In genomic region chr4:17544205-17544604, GRCh38 we compare ENCODE assay signal across 12 cellular contexts. TPM values are rescaled to one million over a fixed set of nuclear protein-coding genes. Genes with fewer than 3 reads are reported as not detected.
DNase-seq lines count a peak whose midpoint lies in the region; ATAC-seq and TF ChIP-seq lines count a peak whose summit lies in the region.
"Had no signal": no experiment of that assay in that cellular context is flagged by ENCODE, and none has a peak within 500 bp of the region (broad histone marks: within the 10 kb centered on the region; RNA-seq: fewer than 3 reads in every experiment).

No MANE protein-coding gene starts in this region.

- no peak overlapping the region for H3K23ac ChIP-seq in mesenchymal stem cell (ENCODE audit: low read length in 2 of 2)

- no peak overlapping the region for H3K4me3 ChIP-seq in mesenchymal stem cell (ENCODE audit: insufficient read depth in 1 of 2, low read depth in 1 of 2, low read length in 2 of 2)
- H3K4me3 ChIP-seq: BLaER1 had no signal

- no peaks in the 10 kb centered on the region for H3K9me3 ChIP-seq in mesenchymal stem cell (ENCODE audit: control insufficient read depth, low read length)
- H3K9me3 ChIP-seq: BLaER1 had no signal

- no peak overlapping the region for H3K4me2 ChIP-seq in mesenchymal stem cell (ENCODE audit: low read length, poor library complexity, severe bottlenecking)
- H3K4me2 ChIP-seq: BLaER1 had no signal

- H3K36me3 ChIP-seq in mesenchymal stem cell (ENCODE audit: control insufficient read depth in 1 of 2, insufficient read depth in 2 of 2, low read depth in 1 of 2, low read length in 2 of 2) = no peaks in the 10 kb centered on the region
- H3K36me3 ChIP-seq: BLaER1 had no signal

- no peak overlapping the region for H2BK120ac ChIP-seq in mesenchymal stem cell (ENCODE audit: low read depth, low read length)

- no peak overlapping the region for H4K91ac ChIP-seq in mesenchymal stem cell (ENCODE audit: low read length)

- H3K79me1 ChIP-seq in mesenchymal stem cell (replicated peaks; ENCODE audit: low read length, poor library complexity, severe bottlenecking) = no peaks in the 10 kb centered on the region

- in situ Hi-C loops in KBM-7 (cut with MboI; ENCODE audit: low pct_unique_long_range_greater_than_20kb, low sequenced_read_pairs) = loop anchor here (25.0 kb wide), 1 partner anchor 1043 kb away; no protein-coding TSS in a partner anchor

- H3K27ac ChIP-seq in VCaP = peak overlapping the region; percentile 91
- H3K27ac ChIP-seq in mesenchymal stem cell (ENCODE audit: low read length, poor library complexity, severe bottlenecking) = no peak overlapping the region
- H3K27ac ChIP-seq: BLaER1, foreskin keratinocyte had no signal

- no peaks in the 10 kb centered on the region for H3K4me1 ChIP-seq in mesenchymal stem cell (ENCODE audit: control insufficient read depth, insufficient read depth, low read depth, low read length)
- H3K4me1 ChIP-seq: BLaER1, foreskin keratinocyte had no signal

- no peak overlapping the region for H4K8ac ChIP-seq in mesenchymal stem cell (ENCODE audit: low read length)

- peaks cover 3 to 5% of the 10 kb centered on the region in 2 experiments for H3K27me3 ChIP-seq in mesenchymal stem cell (ENCODE audit: control insufficient read depth in 1 of 2, insufficient read depth in 1 of 2, low read length in 2 of 2)
- H3K27me3 ChIP-seq: BLaER1, foreskin keratinocyte had no signal

- H2BK15ac ChIP-seq in mesenchymal stem cell (ENCODE audit: low read depth, poor library complexity, severe bottlenecking) = no peak overlapping the region

- ATAC-seq in HG03520 (IDR thresholded peaks at IDR 0.05; ENCODE audit: unreplicated experiment) = no peak
- ATAC-seq: foreskin keratinocyte; natural killer cell treated with Interleukin-12 subunit alpha and Interleukin-12 subunit beta and Interleukin-15 and Interleukin-18, amount 100 ng/mL, for 72 hours had no signal

- no peak overlapping the region for H3K14ac ChIP-seq in mesenchymal stem cell (ENCODE audit: low read length in 2 of 2)

- H2AFZ ChIP-seq in mesenchymal stem cell (ENCODE audit: low read depth, low read length) = no peak overlapping the region

- H2AK5ac ChIP-seq in mesenchymal stem cell (ENCODE audit: low read length, severe bottlenecking) = no peak overlapping the region

- peak overlapping the region; percentile 35 for H3K9ac ChIP-seq in mesenchymal stem cell (ENCODE audit: low read length)
- H3K9ac ChIP-seq: BLaER1 had no signal

- no peak for TF ChIP-seq CTCF in VCaP (conservative IDR thresholded peaks at IDR 0.05)

- no peak overlapping the region for H2BK5ac ChIP-seq in mesenchymal stem cell (ENCODE audit: low read depth, low read length, poor library complexity, severe bottlenecking)

- H3K18ac ChIP-seq in mesenchymal stem cell (ENCODE audit: low read depth in 1 of 2, low read length in 2 of 2) = no peak overlapping the region

- no peak overlapping the region for H3K4ac ChIP-seq in mesenchymal stem cell (ENCODE audit: low read depth in 1 of 2, low read length in 2 of 2)

- no peak overlapping the region for H2BK12ac ChIP-seq in mesenchymal stem cell (ENCODE audit: low read length in 2 of 2)

- WGBS in mesenchymal stem cell = 32% methylated on average over 5 of the region's 6 CpGs

- DNase-seq in COLO829 (ENCODE audit: low spot score) (peak; percentile 63), NCI-H1105 treated with DMSO at 0.1 percent for 48 hours (lab: John Stamatoyannopoulos, UW) (peak; percentile 24), mesenchymal stem cell (peak; percentile 42), NCI-H82 (lab: John Stamatoyannopoulos, UW) (no peak), KBM-7 (no peak), germinal center (ENCODE audit: low spot score) (no peak)
- DNase-seq: foreskin keratinocyte had no signal

RNA-seq across cellular contexts. Expression of gene CLRN2, which starts 29.2 kb away (rescaled TPM):
- not detected for polyA plus RNA-seq in mesenchymal stem cell (2013, experiment 1 of 2)
- polyA plus RNA-seq in mesenchymal stem cell (2013, experiment 2 of 2) = not detected
- polyA plus RNA-seq: adipose tissue, foreskin keratinocyte had no signal

RNA-seq across cellular contexts. Expression of gene QDPR, which starts 32.3 kb away (rescaled TPM):
- 33.0 TPM for polyA plus RNA-seq in mesenchymal stem cell (2013, experiment 1 of 2)
- polyA plus RNA-seq in mesenchymal stem cell (2013, experiment 2 of 2) = 35.2 TPM

RNA-seq across cellular contexts. Expression of gene LAP3, which starts 32.8 kb away (rescaled TPM):
- polyA plus RNA-seq in mesenchymal stem cell (2013, experiment 1 of 2) = 40.5 TPM
- polyA plus RNA-seq in mesenchymal stem cell (2013, experiment 2 of 2) = 39.6 TPM

Comparison
In these comparisons a context has a peak if more than half of its experiments do, and no peak if none do; other contexts are left out.
1. DNase-seq: peak in COLO829 (single experiment), NCI-H1105 treated with DMSO at 0.1 percent for 48 hours (single experiment) and mesenchymal stem cell (single experiment); none in NCI-H82 (single experiment), KBM-7 (single experiment) and germinal center (single experiment).